ENCODE assay signal across 16 cellular contexts in genomic region chr3:127134887-127135240, GRCh38. TPM values are rescaled to one million over a fixed set of nuclear protein-coding genes. Genes with fewer than 3 reads are reported as not detected.
DNase-seq lines count a peak whose midpoint lies in the region; ATAC-seq and TF ChIP-seq lines count a peak whose summit lies in the region.
"Had no signal": no experiment of that assay in that cellular context is flagged by ENCODE, and none has a peak within 500 bp of the region (broad histone marks: within the 10 kb centered on the region; RNA-seq: fewer than 3 reads in every experiment).

No MANE protein-coding gene starts in this region.

- TF ChIP-seq CTCF in H9 (conservative IDR thresholded peaks at IDR 0.05) (no peak), gastrocnemius medialis (IDR thresholded peaks at IDR 0.05 in 4 of 5, conservative IDR thresholded peaks at IDR 0.05 in 1 of 5) (no peak), transverse colon (IDR thresholded peaks at IDR 0.05) (no peak), natural killer cell (IDR thresholded peaks at IDR 0.05) (no peak)

- TF ChIP-seq EP300 in transverse colon (IDR thresholded peaks at IDR 0.05; ENCODE audit: low read depth): no peak

- intact Hi-C loops in gastrocnemius medialis (cut with DNase I; ENCODE audit: low total_unique reads) (no loop called here), transverse colon (cut with DNase I; ENCODE audit: low total_unique reads) (no loop called here), natural killer cell (cut with micrococcal nuclease) (no loop called here)

- no peak overlapping the region for H3K23ac ChIP-seq in H9 (ENCODE audit: insufficient read length, low read depth, low read length)

- DNase-seq in H9 (no peak), gastrocnemius medialis (no peak), amygdala (lab: John Stamatoyannopoulos, UW) (no peak), iPS-NIHi7 (ENCODE audit: extremely low spot score) (no peak), transverse colon (no peak), natural killer cell (no peak)
- DNase-seq: activated CD4-positive, CD25-positive, alpha-beta regulatory T cell; activated naive CD4-positive, alpha-beta T cell; naive thymus-derived CD4-positive, alpha-beta T cell; NCI-H1436 treated with DMSO at 0.1 percent for 48 hours; NCI-H446 treated with DMSO at 0.1 percent for 48 hours had no signal

- H3K9ac ChIP-seq in H9 (ENCODE audit: extremely low read depth, insufficient read length, low read length) (no peak overlapping the region), iPS-20b (ENCODE audit: low read depth, low read length) (no peak overlapping the region)
- H3K9ac ChIP-seq: BLaER1 treated with 17β-estradiol and CSF1 and Interleukin-3, amounts not matched to agents 10 nM and 100 nM had no signal

- H4K91ac ChIP-seq in H9 (ENCODE audit: insufficient read length, low read depth, low read length): no peak overlapping the region

- H3K36me3 Mint-ChIP-seq in H9 (ENCODE audit: insufficient read depth in 1 of 3, low read depth in 3 of 3): peaks cover 0 to 2% (median 0%) of the 10 kb centered on the region in 3 experiments; a peak in 3 of 7 replicates
- no peaks in the 10 kb centered on the region for H3K36me3 Mint-ChIP-seq in activated T-helper 17 cell treated with anti-CD3 and anti-CD28 coated beads, Interleukin-2, amount 50 U/mL, for 72 hours (ENCODE audit: low read depth)
- no peaks in the 10 kb centered on the region for H3K36me3 Mint-ChIP-seq in natural killer cell
- H3K36me3 Mint-ChIP-seq: naive thymus-derived CD4-positive, alpha-beta T cell had no signal

- H3K27ac Mint-ChIP-seq in H9: no peak overlapping the region
- H3K27ac Mint-ChIP-seq in activated T-helper 17 cell treated with anti-CD3 and anti-CD28 coated beads, Interleukin-2, amount 50 U/mL, for 72 hours: no peak overlapping the region
- H3K27ac Mint-ChIP-seq in natural killer cell: no peak overlapping the region
- H3K27ac Mint-ChIP-seq: naive thymus-derived CD4-positive, alpha-beta T cell had no signal

- H3K4me1 ChIP-seq in H9 (ENCODE audit: insufficient read depth, low read length): peaks cover 6% of the 10 kb centered on the region; the same call in 1 of the 2 replicates
- peaks cover 9% of the 10 kb centered on the region; the same call in 1 of the 2 replicates for H3K4me1 ChIP-seq in iPS-20b (ENCODE audit: insufficient read depth, low read length)
- peaks cover 20 to 38% of the 10 kb centered on the region in 2 donors for H3K4me1 ChIP-seq in gastrocnemius medialis
- H3K4me1 ChIP-seq in transverse colon: peaks cover 0 to 9% (median 5%) of the 10 kb centered on the region in 4 donors
- H3K4me1 ChIP-seq: BLaER1 treated with 17β-estradiol and CSF1 and Interleukin-3, amounts not matched to agents 10 nM and 100 nM had no signal

- no peak overlapping the region for H3T11ph ChIP-seq in H9 (ENCODE audit: low read length)

- no peak overlapping the region for H2AK5ac ChIP-seq in H9 (ENCODE audit: insufficient read length, low read length)

- peaks cover 2% of the 10 kb centered on the region for H4K20me1 ChIP-seq in H9 (ENCODE audit: control insufficient read depth, insufficient read depth, insufficient read length)

- no peak overlapping the region for H2AFZ ChIP-seq in H9 (ENCODE audit: low read length)

- no peak overlapping the region for H3K4ac ChIP-seq in H9 (ENCODE audit: low read depth, low read length)

- H3K4me1 Mint-ChIP-seq in H9: peaks cover 28 to 43% of the 10 kb centered on the region in 2 experiments
- H3K4me1 Mint-ChIP-seq in activated T-helper 17 cell treated with anti-CD3 and anti-CD28 coated beads, Interleukin-2, amount 50 U/mL, for 72 hours: peaks cover 4% of the 10 kb centered on the region
- H3K4me1 Mint-ChIP-seq in natural killer cell: no peaks in the 10 kb centered on the region

- no peaks in the 10 kb centered on the region for H3K9me3 ChIP-seq in H9 (ENCODE audit: control insufficient read depth, low read depth, low read length)
- H3K9me3 ChIP-seq in iPS-20b (ENCODE audit: insufficient read depth, low read depth, low read length): no peaks in the 10 kb centered on the region
- no peaks in the 10 kb centered on the region for H3K9me3 ChIP-seq in gastrocnemius medialis
- H3K9me3 ChIP-seq in transverse colon: no peaks in the 10 kb centered on the region
- H3K9me3 ChIP-seq: BLaER1 treated with 17β-estradiol and CSF1 and Interleukin-3, amounts not matched to agents 10 nM and 100 nM had no signal

- H3K27me3 Mint-ChIP-seq in H9 (ENCODE audit: low read depth): peaks cover 47% of the 10 kb centered on the region
- peaks cover 36% of the 10 kb centered on the region for H3K27me3 Mint-ChIP-seq in activated T-helper 17 cell treated with anti-CD3 and anti-CD28 coated beads, Interleukin-2, amount 50 U/mL, for 72 hours
- peaks cover 43 to 52% of the 10 kb centered on the region in 2 donors for H3K27me3 Mint-ChIP-seq in natural killer cell (ENCODE audit: low read depth in 2 of 2)

- no peak overlapping the region for H2BK5ac ChIP-seq in H9 (ENCODE audit: insufficient read length, low read length)

- no peak overlapping the region for H3K56ac ChIP-seq in H9 (ENCODE audit: insufficient read length, low read depth, low read length)

- in situ Hi-C loops in gastrocnemius medialis (cut with MboI; ENCODE audit: low sequenced_read_pairs in 4 of 4): no loop called here
- in situ Hi-C loops in transverse colon (cut with MboI; ENCODE audit: low pct_ligation_motif_present in 1 of 4, low pct_unique_long_range_greater_than_20kb in 1 of 4, low sequenced_read_pairs in 3 of 4): no loop called here

- H2BK15ac ChIP-seq in H9 (ENCODE audit: low read depth, low read length): no peak overlapping the region

- H3K27me3 ChIP-seq in H9 (ENCODE audit: insufficient read depth, low read length) (peaks cover 11% of the 10 kb centered on the region; the same call in 1 of the 2 replicates), iPS-20b (ENCODE audit: insufficient read depth, low read length) (peaks cover 50% of the 10 kb centered on the region), gastrocnemius medialis (no peaks in the 10 kb centered on the region), transverse colon (peaks cover 44% of the 10 kb centered on the region)

- H3K23me2 ChIP-seq in H9 (ENCODE audit: insufficient read length, low read depth, low read length, poor library complexity, severe bottlenecking): no peaks in the 10 kb centered on the region

- H3K4me3 Mint-ChIP-seq in H9 (peak overlapping the region; percentile 47 to 57; a peak in 3 of 5 replicates), natural killer cell (no peak overlapping the region)
- peak overlapping the region; percentile 41 for H3K4me3 Mint-ChIP-seq in activated T-helper 17 cell treated with anti-CD3 and anti-CD28 coated beads, Interleukin-2, amount 50 U/mL, for 72 hours

- H3K27ac ChIP-seq in H9 (ENCODE audit: insufficient read length, low read depth, low read length): no peak overlapping the region
- no peak overlapping the region for H3K27ac ChIP-seq in iPS-20b (ENCODE audit: low read length)
- peak overlapping the region in 1 of 4 donors; percentile 48 for H3K27ac ChIP-seq in gastrocnemius medialis
- no peak overlapping the region for H3K27ac ChIP-seq in transverse colon
- H3K27ac ChIP-seq: BLaER1 treated with 17β-estradiol and CSF1 and Interleukin-3, amounts not matched to agents 10 nM and 100 nM had no signal

- H3K9me3 Mint-ChIP-seq in H9 (peaks cover 0 to 5% of the 10 kb centered on the region in 2 experiments; a peak in 1 of 5 replicates), natural killer cell (no peaks in the 10 kb centered on the region)
- H3K9me3 Mint-ChIP-seq in activated T-helper 17 cell treated with anti-CD3 and anti-CD28 coated beads, Interleukin-2, amount 50 U/mL, for 72 hours: no peaks in the 10 kb centered on the region
- H3K9me3 Mint-ChIP-seq: naive thymus-derived CD4-positive, alpha-beta T cell had no signal

- H3K4me2 ChIP-seq in H9 (ENCODE audit: insufficient read depth, insufficient read length, low read length): no peak overlapping the region
- H3K4me2 ChIP-seq: BLaER1 treated with 17β-estradiol and CSF1 and Interleukin-3, amounts not matched to agents 10 nM and 100 nM had no signal

- no peaks in the 10 kb centered on the region for H3K79me1 ChIP-seq in H9 (ENCODE audit: insufficient read depth, low read depth, low read length, poor library complexity, severe bottlenecking)

- H4K8ac ChIP-seq in H9 (replicated peaks; ENCODE audit: insufficient read length, low read depth, low read length): no peak overlapping the region

- no peak for TF ChIP-seq POLR2A in gastrocnemius medialis (IDR thresholded peaks at IDR 0.05)
- no peak for TF ChIP-seq POLR2A in transverse colon (IDR thresholded peaks at IDR 0.05)

- ATAC-seq in activated T-helper 17 cell treated with anti-CD3 and anti-CD28 coated beads, Interleukin-2, amount 50 U/mL, for 72 hours (replicated peaks): no peak
- no peak for ATAC-seq in gastrocnemius medialis
- no peak for ATAC-seq in natural killer cell
- ATAC-seq: naive thymus-derived CD4-positive, alpha-beta T cell had no signal

- H2BK20ac ChIP-seq in H9 (ENCODE audit: low read depth, low read length, poor library complexity, severe bottlenecking): no peak overlapping the region

- no peak overlapping the region for H3K18ac ChIP-seq in H9 (ENCODE audit: insufficient read length, low read depth, low read length)

- H3K79me2 ChIP-seq in H9 (ENCODE audit: insufficient read depth, low read length): no peaks in the 10 kb centered on the region

- no peak overlapping the region for H3K14ac ChIP-seq in H9 (ENCODE audit: insufficient read depth, low read length)

- H3K4me3 ChIP-seq in iPS-20b (ENCODE audit: low read length) (peak overlapping the region; percentile 56; the same call in 1 of the 2 replicates), gastrocnemius medialis (peak overlapping the region; percentile 48 to 55 (median 52)), transverse colon (peak overlapping the region in 1 of 4 donors; percentile 23)
- H3K4me3 ChIP-seq: BLaER1 treated with 17β-estradiol and CSF1 and Interleukin-3, amounts not matched to agents 10 nM and 100 nM had no signal

- H4K5ac ChIP-seq in H9 (ENCODE audit: insufficient read length, low read depth, low read length): no peak overlapping the region

- H3K36me3 ChIP-seq in iPS-20b (ENCODE audit: insufficient read depth, low read depth, low read length) (no peaks in the 10 kb centered on the region), gastrocnemius medialis (no peaks in the 10 kb centered on the region), transverse colon (no peaks in the 10 kb centered on the region)
- H3K36me3 ChIP-seq: BLaER1 treated with 17β-estradiol and CSF1 and Interleukin-3, amounts not matched to agents 10 nM and 100 nM had no signal

- no peak overlapping the region for H2BK12ac ChIP-seq in H9 (ENCODE audit: insufficient read length, low read depth, low read length)

- WGBS in H9 (ENCODE audit: extremely low coverage, insufficient read length, low lambda C conversion rate): no CpG with 5 or more reads among the region's 5 CpGs
- WGBS in transverse colon (ENCODE audit: low coverage in 1 of 2), 2 donors: 80 to 83% methylated on average over 1 to 5 of the region's 5 CpGs

- no peak overlapping the region for H2BK120ac ChIP-seq in H9 (ENCODE audit: low read depth, low read length, poor library complexity, severe bottlenecking)

RNA-seq across cellular contexts. Expression of gene PRR23E, which starts 58.1 kb away (rescaled TPM):
- total RNA-seq in H9 (2021) (not detected in 2 replicates), gastrocnemius medialis (not detected), transverse colon (not detected), natural killer cell (not detected)
- not detected for total RNA-seq in activated T-helper 17 cell treated with anti-CD3 and anti-CD28 coated beads, Interleukin-2, amount 50 U/mL, for 72 hours
- total RNA-seq: naive thymus-derived CD4-positive, alpha-beta T cell; OCI-LY7; subcutaneous adipose tissue had no signal
